ENCODE assay signal across 1 cellular context in genomic region chr2:151853070-151853758, GRCh38.
TF ChIP-seq lines count a peak whose summit lies in the region.

No MANE protein-coding gene starts in this region.

TF ChIP-seq in HepG2, 621 proteins besides CTCF, POLR2A, EP300 and RAD21 (continued from another document and continues in another):
- TF ChIP-seq ARID3A (IDR thresholded peaks at IDR 0.05; ENCODE audit: low read depth, low read length) (peak; percentile 50; the same call in 1 of the 2 replicates), PTBP1 (IDR thresholded peaks at IDR 0.05; ENCODE audit: low read depth, low read length, poor library complexity, severe bottlenecking) (no peak), FOXP1 (IDR thresholded peaks at IDR 0.05) (no peak), FOXP1 (CRISPR knock-in tag; IDR thresholded peaks at IDR 0.05) (peak; percentile 64), ZKSCAN8 (CRISPR knock-in tag; IDR thresholded peaks at IDR 0.05; ENCODE audit: borderline replicate concordance) (no peak), ZBTB37 (CRISPR knock-in tag; IDR thresholded peaks at IDR 0.05) (no peak), ATF7-NPFF (CRISPR knock-in tag; IDR thresholded peaks at IDR 0.05; ENCODE audit: low read depth) (no peak), IKZF5 (CRISPR knock-in tag; IDR thresholded peaks at IDR 0.05) (no peak), TFE3 (CRISPR knock-in tag; IDR thresholded peaks at IDR 0.05) (0 out of 2 replicates have a peak, but pooled peaks have one; percentile 38), MTA3 (CRISPR knock-in tag; IDR thresholded peaks at IDR 0.05) (no peak), ZSCAN12 (CRISPR knock-in tag; IDR thresholded peaks at IDR 0.05) (no peak), HNF4A (CRISPR knock-in tag; IDR thresholded peaks at IDR 0.05) (peak; percentile 21; the same call in 1 of the 2 replicates), KDM5A (IDR thresholded peaks at IDR 0.05; ENCODE audit: borderline replicate concordance, low read length) (no peak), ZNF773 (CRISPR knock-in tag; IDR thresholded peaks at IDR 0.05; ENCODE audit: borderline replicate concordance) (no peak), GPN1 (CRISPR knock-in tag; IDR thresholded peaks at IDR 0.05; ENCODE audit: borderline replicate concordance) (no peak), ZNF251 (CRISPR knock-in tag; IDR thresholded peaks at IDR 0.05) (no peak), KDM3A (CRISPR knock-in tag; IDR thresholded peaks at IDR 0.05; ENCODE audit: low read depth) (no peak), ZNF446 (CRISPR knock-in tag; IDR thresholded peaks at IDR 0.05) (no peak), ZNF788 (CRISPR knock-in tag; IDR thresholded peaks at IDR 0.05; ENCODE audit: borderline replicate concordance) (no peak), MIXL1 (CRISPR knock-in tag; IDR thresholded peaks at IDR 0.05) (peak; percentile 72; the same call in 1 of the 2 replicates), ZNF207 (IDR thresholded peaks at IDR 0.05; ENCODE audit: borderline replicate concordance) (no peak), NFYC (CRISPR knock-in tag; IDR thresholded peaks at IDR 0.05) (peak; percentile 57; the same call in 1 of the 2 replicates), CREM (IDR thresholded peaks at IDR 0.05) (peak; percentile 63), CREM (CRISPR knock-in tag; IDR thresholded peaks at IDR 0.05) (no peak), MED13 (CRISPR knock-in tag; IDR thresholded peaks at IDR 0.05) (no peak), KDM2A (CRISPR knock-in tag; IDR thresholded peaks at IDR 0.05; ENCODE audit: borderline replicate concordance, low read depth) (no peak), ZNF138 (CRISPR knock-in tag; IDR thresholded peaks at IDR 0.05; ENCODE audit: low read depth) (no peak), HMGA1 (CRISPR knock-in tag; conservative IDR thresholded peaks at IDR 0.05) (no peak), NFIC (IDR thresholded peaks at IDR 0.05; ENCODE audit: low read length) (peak; percentile 49; the same call in 1 of the 2 replicates), ZNF407 (CRISPR knock-in tag; IDR thresholded peaks at IDR 0.05; ENCODE audit: not compliant biosample characterization) (no peak), UBTF (CRISPR knock-in tag; IDR thresholded peaks at IDR 0.05) (no peak), ZNF691 (CRISPR knock-in tag; IDR thresholded peaks at IDR 0.05; ENCODE audit: borderline replicate concordance, low read depth) (no peak), MLLT10 (CRISPR knock-in tag; IDR thresholded peaks at IDR 0.05) (no peak), SNAPC4 (CRISPR knock-in tag; IDR thresholded peaks at IDR 0.05) (no peak), ZNF124 (CRISPR knock-in tag; IDR thresholded peaks at IDR 0.05) (no peak), ZNF589 (CRISPR knock-in tag; conservative IDR thresholded peaks at IDR 0.05) (no peak)
